Comparison of ENCODE assay signal across 1 cellular context in genomic region chr1:35876988-35877387, GRCh38.
TF ChIP-seq lines count a peak whose summit lies in the region.

No MANE protein-coding gene starts in this region.

TF ChIP-seq in GM12878, 131 proteins besides CTCF, POLR2A, EP300 and RAD21 (continued from another document):
- no peak for TF ChIP-seq ZBTB40 (IDR thresholded peaks at IDR 0.05; ENCODE audit: borderline replicate concordance)
